Comparison of ENCODE assay signal across 8 cellular contexts in genomic region chr15:37134699-37135131, GRCh38. TPM values are rescaled to one million over a fixed set of nuclear protein-coding genes. Genes with fewer than 3 reads are reported as not detected.
DNase-seq lines count a peak whose midpoint lies in the region; FAIRE-seq and TF ChIP-seq lines count a peak whose summit lies in the region.

No MANE protein-coding gene starts in this region.

- H3K4me3 ChIP-seq in adipocyte (ENCODE audit: low read length), result no peak overlapping the region

- TF ChIP-seq CTCF in GM10248 (IDR thresholded peaks at IDR 0.05; ENCODE audit: control extremely low read depth, extremely low read depth, low read depth, missing control alignments), result peak; percentile 48

- no peaks in the 10 kb centered on the region for H3K9me3 ChIP-seq in adipocyte (ENCODE audit: control insufficient read depth, low read length)

- peaks cover 14% of the 10 kb centered on the region for H3K4me1 ChIP-seq in adipocyte (ENCODE audit: control insufficient read depth, insufficient read depth, low read length)

- POLR2A ChIA-PET in GM10248 (lab: Yijun Ruan, JAX), result no interaction called here

- H3K36me3 ChIP-seq in adipocyte (ENCODE audit: control insufficient read depth, insufficient read depth, low read length, severe bottlenecking), result no peaks in the 10 kb centered on the region

- H3K9ac ChIP-seq in adipocyte (ENCODE audit: low read length), result no peak overlapping the region

- CTCF ChIA-PET in GM10248 (lab: Yijun Ruan, JAX), result interaction anchor here (0.8 to 2.5 kb wide), 7 partner anchors 11 to 32 kb away, joined by 3 to 10 read pairs (median 5); no protein-coding TSS in a partner anchor

- FAIRE-seq in frontal cortex (lab: Jason Lieb, UNC), result no peak

- no peak for DNase-seq in GM10248 (ENCODE audit: extremely low spot score)
- peak; percentile 6 for DNase-seq in HuH-7 (ENCODE audit: low spot score)
- DNase-seq in adipocyte (ENCODE audit: low read depth), result peak; percentile 81
- peak; percentile 50 for DNase-seq in iPS-NIHi11 (ENCODE audit: low spot score)
- no peak for DNase-seq in NCI-H187 (lab: John Stamatoyannopoulos, UW)
- no peak for DNase-seq in stimulated activated CD8-positive, alpha-beta memory T cell treated with anti-CD3 and anti-CD28 coated beads, Interleukin-4, amount 100 ng/mL, for 48 hours
- no peak for DNase-seq in frontal cortex (ENCODE audit: low spot score in 2 of 2)
- DNase-seq in activated CD4-positive, alpha-beta T cell treated with anti-CD3 and anti-CD28 coated beads for 48 hours, result no peak

- H3K27me3 ChIP-seq in adipocyte (replicated peaks; ENCODE audit: control insufficient read depth, insufficient read depth, low read length), result no peaks in the 10 kb centered on the region

RNA-seq across cellular contexts. Expression of gene MEIS2, which starts 34.4 kb away (rescaled TPM):
- 380 TPM for total RNA-seq in frontal cortex

Comparison
In these comparisons a context has a peak if more than half of its experiments do, and no peak if none do; other contexts are left out.
1. DNase-seq: peak in HuH-7 (single experiment), adipocyte (single experiment) and iPS-NIHi11 (single experiment); none in GM10248 (single experiment), NCI-H187 (0 of 2), stimulated activated CD8-positive, alpha-beta memory T cell treated with anti-CD3 and anti-CD28 coated beads, Interleukin-4, amount 100 ng/mL, for 48 hours (single experiment), frontal cortex (0 of 2) and activated CD4-positive, alpha-beta T cell treated with anti-CD3 and anti-CD28 coated beads for 48 hours (single experiment).